In genomic region chr15:55256281-55257013, GRCh38 we compare ENCODE assay signal across 12 cellular contexts. TPM values are rescaled to one million over a fixed set of nuclear protein-coding genes. Genes with fewer than 3 reads are reported as not detected.
DNase-seq lines count a peak whose midpoint lies in the region; ATAC-seq, FAIRE-seq and TF ChIP-seq lines count a peak whose summit lies in the region.
"Had no signal": no experiment of that assay in that cellular context is flagged by ENCODE, and none has a peak within 500 bp of the region (broad histone marks: within the 10 kb centered on the region; RNA-seq: fewer than 3 reads in every experiment).

No MANE protein-coding gene starts in this region.

- H3K4me2 ChIP-seq in IMR-90 (ENCODE audit: low read depth, low read length), result no peak overlapping the region
- H3K4me2 ChIP-seq: A549 had no signal

- no peak overlapping the region for H3K4me3 ChIP-seq in IMR-90 (ENCODE audit: insufficient read depth, low read depth, low read length)
- H3K4me3 ChIP-seq in spleen, result peak overlapping the region in 1 of 8 donors; percentile 64
- H3K4me3 ChIP-seq in sigmoid colon, result no peak overlapping the region
- H3K4me3 ChIP-seq: A549 had no signal

- no peak overlapping the region for H2BK5ac ChIP-seq in IMR-90 (ENCODE audit: low read depth, low read length, poor library complexity, severe bottlenecking)

- no peak overlapping the region; the same call in 1 of the 2 replicates for H4K91ac ChIP-seq in IMR-90 (ENCODE audit: insufficient read depth, low read depth, low read length)

- H3K9me3 Mint-ChIP-seq in activated CD4-positive, alpha-beta T cell treated with anti-CD3 and anti-CD28 coated beads for 36 hours (ENCODE audit: low read depth), result no peaks in the 10 kb centered on the region
- no peaks in the 10 kb centered on the region for H3K9me3 Mint-ChIP-seq in central memory CD8-positive, alpha-beta T cell

- no peak overlapping the region for H3K9ac ChIP-seq in IMR-90 (ENCODE audit: low read depth, low read length)

- FAIRE-seq in D721Med (lab: Jason Lieb, UNC), result no peak
- FAIRE-seq: A549, endometrium had no signal

- H3K9me1 ChIP-seq in IMR-90 (ENCODE audit: insufficient read depth, low read length), result peaks cover 7% of the 10 kb centered on the region

- 0 out of 2 replicates have a peak overlapping the region, but pooled peaks have one; percentile 10 for H3K4ac ChIP-seq in IMR-90 (ENCODE audit: low read depth, low read length)

- H3K27ac ChIP-seq in IMR-90 (ENCODE audit: insufficient read depth, low read length) (no peak overlapping the region), spleen (peak overlapping the region in 7 of 8 donors; percentile 62 to 86 (median 75)), sigmoid colon (no peak overlapping the region)
- H3K27ac ChIP-seq: A549 had no signal

- in situ Hi-C loops in IMR-90 (cut with MboI; ENCODE audit: low sequenced_read_pairs), result no loop called here

- no CpG with 5 or more reads among the region's 4 CpGs for WGBS in IMR-90 (ENCODE audit: extremely low coverage in 2 of 2, insufficient read length in 1 of 2), 2 experiments
- WGBS in spleen, 5 donors, result 83 to 90% (median 86%) methylated on average over 4 of the region's 4 CpGs
- WGBS in sigmoid colon, 2 donors, result 92 to 95% methylated on average over 4 of the region's 4 CpGs

- H3K27ac Mint-ChIP-seq in activated CD4-positive, alpha-beta T cell treated with anti-CD3 and anti-CD28 coated beads for 36 hours, result peak overlapping the region; percentile 87
- H3K27ac Mint-ChIP-seq in central memory CD8-positive, alpha-beta T cell (ENCODE audit: low read depth), result peak overlapping the region; percentile 91

- H3K56ac ChIP-seq in IMR-90 (ENCODE audit: extremely low read depth, insufficient read depth, low read length), result no peak overlapping the region

- no peak for TF ChIP-seq EP300 in sigmoid colon (IDR thresholded peaks at IDR 0.05)

- TF ChIP-seq POLR2A in IMR-90 (IDR thresholded peaks at IDR 0.05; ENCODE audit: low read depth, low read length) (no peak), spleen (IDR thresholded peaks at IDR 0.05) (no peak), sigmoid colon (IDR thresholded peaks at IDR 0.05) (no peak)

- H2BK120ac ChIP-seq in IMR-90 (ENCODE audit: low read depth, low read length), result no peak overlapping the region

- no peak overlapping the region for H2AFZ ChIP-seq in IMR-90 (replicated peaks; ENCODE audit: low read length, poor library complexity)

- no peak for TF ChIP-seq RAD21 in IMR-90 (IDR thresholded peaks at IDR 0.05; ENCODE audit: low read length)

- H3K14ac ChIP-seq in IMR-90 (replicated peaks; ENCODE audit: low read depth, low read length), result no peak overlapping the region

- H3K79me1 ChIP-seq in IMR-90 (ENCODE audit: low read depth in 1 of 2, low read length in 2 of 2), result peaks cover 17 to 26% of the 10 kb centered on the region in 2 experiments

- no peaks in the 10 kb centered on the region for H3K27me3 Mint-ChIP-seq in activated CD4-positive, alpha-beta T cell treated with anti-CD3 and anti-CD28 coated beads for 36 hours
- no peaks in the 10 kb centered on the region for H3K27me3 Mint-ChIP-seq in central memory CD8-positive, alpha-beta T cell

- no peaks in the 10 kb centered on the region for H4K20me1 ChIP-seq in IMR-90 (ENCODE audit: insufficient read depth, low read length)

- CTCF ChIA-PET in activated CD4-positive, alpha-beta T cell treated with anti-CD3 and anti-CD28 coated beads for 36 hours (lab: Charles Lee), result interaction anchor here (1.5 to 1.9 kb wide), 3 partner anchors 9 to 62 kb away, joined by 3 to 6 read pairs (median 5); partner anchors contain the start of genes PIGB and PIGBOS1
- CTCF ChIA-PET in IMR-90 (lab: Yijun Ruan, JAX), result interaction anchor here (1.4 kb wide), 1 partner anchor 11 kb away, joined by 4 read pairs; no protein-coding TSS in a partner anchor

- H4K8ac ChIP-seq in IMR-90 (ENCODE audit: low read depth in 2 of 2, low read length in 2 of 2), result 0 out of 4 replicates have a peak overlapping the region, but pooled peaks of 1 of the 2 experiments have one; percentile 35

- ATAC-seq in activated CD4-positive, alpha-beta T cell treated with anti-CD3 and anti-CD28 coated beads for 36 hours, result peak; percentile 54
- ATAC-seq in IMR-90 (ENCODE audit: low read depth) (no peak), Right ventricle myocardium superior (ENCODE audit: poor library complexity) (no peak)
- ATAC-seq in central memory CD8-positive, alpha-beta T cell (replicated peaks; ENCODE audit: extremely low read depth, poor library complexity, severe bottlenecking), result no peak

- H3K36me3 Mint-ChIP-seq in activated CD4-positive, alpha-beta T cell treated with anti-CD3 and anti-CD28 coated beads for 36 hours (ENCODE audit: low read depth), result peaks cover 57% of the 10 kb centered on the region
- peaks cover 13% of the 10 kb centered on the region for H3K36me3 Mint-ChIP-seq in central memory CD8-positive, alpha-beta T cell (ENCODE audit: insufficient read depth)

- H3K9me3 ChIP-seq in IMR-90 (ENCODE audit: control insufficient read depth, insufficient read depth, low read length) (no peaks in the 10 kb centered on the region), spleen (no peaks in the 10 kb centered on the region), sigmoid colon (no peaks in the 10 kb centered on the region)
- H3K9me3 ChIP-seq: A549 had no signal

- peaks cover 20% of the 10 kb centered on the region for H3K4me1 ChIP-seq in IMR-90 (ENCODE audit: control insufficient read depth, insufficient read depth, low read length)
- H3K4me1 ChIP-seq in spleen, result peaks cover 4 to 95% (median 48%) of the 10 kb centered on the region in 6 donors
- H3K4me1 ChIP-seq in sigmoid colon, result no peaks in the 10 kb centered on the region

- H3K27me3 ChIP-seq in IMR-90 (ENCODE audit: control insufficient read depth, insufficient read depth, low read length), result no peaks in the 10 kb centered on the region
- no peaks in the 10 kb centered on the region for H3K27me3 ChIP-seq in spleen (replicated peaks in 1 of 7)
- H3K27me3 ChIP-seq in sigmoid colon, result no peaks in the 10 kb centered on the region

- intact Hi-C loops in activated CD4-positive, alpha-beta T cell treated with anti-CD3 and anti-CD28 coated beads for 36 hours (cut with DNase I, micrococcal nuclease), result no loop called here
- intact Hi-C loops in IMR-90 (cut with micrococcal nuclease) (loop anchor here (5.0 kb wide), 1 partner anchor 34 kb away; no protein-coding TSS in a partner anchor), spleen (cut with DNase I; ENCODE audit: low total_unique reads) (no loop called here), sigmoid colon (cut with DNase I) (no loop called here), Right ventricle myocardium superior (cut with DNase I) (no loop called here)

- H2AK5ac ChIP-seq in IMR-90 (ENCODE audit: low read depth, low read length), result no peak overlapping the region

- peak overlapping the region; percentile 57 for H3K4me3 Mint-ChIP-seq in activated CD4-positive, alpha-beta T cell treated with anti-CD3 and anti-CD28 coated beads for 36 hours
- H3K4me3 Mint-ChIP-seq in central memory CD8-positive, alpha-beta T cell, result peak overlapping the region; percentile 83

- H3K18ac ChIP-seq in IMR-90 (ENCODE audit: low read depth, low read length), result peak overlapping the region; percentile 42; the same call in 1 of the 2 replicates

- H2BK20ac ChIP-seq in IMR-90 (ENCODE audit: low read depth, low read length), result no peak overlapping the region

- H3K4me1 Mint-ChIP-seq in activated CD4-positive, alpha-beta T cell treated with anti-CD3 and anti-CD28 coated beads for 36 hours, result peaks cover 69% of the 10 kb centered on the region
- peaks cover 72% of the 10 kb centered on the region for H3K4me1 Mint-ChIP-seq in central memory CD8-positive, alpha-beta T cell

- H3K36me3 ChIP-seq in IMR-90 (ENCODE audit: control insufficient read depth, insufficient read depth, low read length) (no peaks in the 10 kb centered on the region), spleen (peaks cover 0 to 15% (median 0%) of the 10 kb centered on the region in 6 donors), sigmoid colon (no peaks in the 10 kb centered on the region)

- POLR2A ChIA-PET in activated CD4-positive, alpha-beta T cell treated with anti-CD3 and anti-CD28 coated beads for 36 hours (lab: Charles Lee), result interaction anchor here (1.1 kb wide), 1 partner anchor 19 kb away, joined by 3 read pairs; no protein-coding TSS in a partner anchor
- POLR2A ChIA-PET in IMR-90 (lab: Charles Lee; ENCODE audit: unreplicated experiment), result no interaction called here

- no TSS peak for BruUV-seq in IMR-90 (replicated peaks; lab: Mats Ljungman, UMichigan)

- no peak overlapping the region for H2AK9ac ChIP-seq in IMR-90 (replicated peaks; ENCODE audit: low read depth, low read length, poor library complexity)

- H2BK15ac ChIP-seq in IMR-90 (ENCODE audit: low read depth, low read length), result no peak overlapping the region

- no peak overlapping the region for H3K23ac ChIP-seq in IMR-90 (ENCODE audit: low read depth, low read length)

- TF ChIP-seq CTCF in IMR-90 (conservative IDR thresholded peaks at IDR 0.05; ENCODE audit: low read depth, low read length) (no peak), spleen (IDR thresholded peaks at IDR 0.05 in 8 of 11, conservative IDR thresholded peaks at IDR 0.05 in 3 of 11) (no peak), sigmoid colon (IDR thresholded peaks at IDR 0.05) (no peak), D721Med (IDR thresholded peaks at IDR 0.05; ENCODE audit: insufficient read depth, missing control alignments) (no peak)

- peak overlapping the region; percentile 25; the same call in 1 of the 2 replicates for H4K5ac ChIP-seq in IMR-90 (ENCODE audit: low read depth, low read length)

- peak; percentile 36 for DNase-seq in activated CD4-positive, alpha-beta T cell treated with anti-CD3 and anti-CD28 coated beads for 36 hours
- no peak for DNase-seq in activated CD4-positive, alpha-beta T cell treated with anti-CD3 and anti-CD28 coated beads for 4 hours
- DNase-seq in IMR-90, result peak; percentile 33
- no peak for DNase-seq in central memory CD8-positive, alpha-beta T cell (ENCODE audit: low spot score in 2 of 2)
- no peak for DNase-seq in spleen
- no peak for DNase-seq in sigmoid colon
- DNase-seq in D721Med (ENCODE audit: insufficient read length, low spot score), result no peak
- DNase-seq in Right ventricle myocardium superior, result no peak
- DNase-seq: H7, NCI-H1092 treated with DMSO at 0.1 percent for 48 hours had no signal

- dilution Hi-C loops in IMR-90 (cut with HindIII; ENCODE audit: low sequenced_read_pairs, unreplicated experiment), result no loop called here

RNA-seq across cellular contexts. Expression of gene RAB27A, which starts 33.2 kb away (rescaled TPM):
- 100 to 1,000 TPM; 111 to 129 TPM for total RNA-seq in activated CD4-positive, alpha-beta T cell treated with anti-CD3 and anti-CD28 coated beads for 36 hours
- total RNA-seq in IMR-90 (2012; rRNA removed) (4.8 and 8.6 TPM in 2 replicates), spleen (10 to 100 TPM; 21.4 to 72.0 (median 44.5) TPM), sigmoid colon (10 to 100 TPM; 13.0 to 27.7 (median 16.6) TPM), Right ventricle myocardium superior (4.8 TPM)
- polyA plus RNA-seq in IMR-90 (2012; rRNA removed) (12.1 and 13.7 TPM in 2 replicates), spleen (10 to 100 TPM in 2 of 3 donors, 1 to 10 TPM in 1; 9.4 to 15.1 (median 11.4) TPM), sigmoid colon (100 to 1,000 TPM in 2 of 3 donors, 10 to 100 TPM in 1; 42.7 to 194 (median 180) TPM)
- 2.6 and 9.4 TPM in 2 replicates for polyA plus RNA-seq in IMR-90 (2012; cell fraction: cytosol; rRNA removed)
- 1.7 and 10.6 TPM in 2 replicates for polyA plus RNA-seq in IMR-90 (2012; cell fraction: nucleus; rRNA removed; ENCODE audit: low replicate concordance)

RNA-seq across cellular contexts. Expression of gene RSL24D1, which starts 59.7 kb away (rescaled TPM):
- 100 to 1,000 TPM; 152 to 188 TPM for total RNA-seq in activated CD4-positive, alpha-beta T cell treated with anti-CD3 and anti-CD28 coated beads for 36 hours
- total RNA-seq in IMR-90 (2012; rRNA removed) (36.7 and 89.2 TPM in 2 replicates), spleen (10 to 100 TPM; 43.7 to 58.9 (median 54.5) TPM), sigmoid colon (100 to 1,000 TPM; 106 to 171 (median 124) TPM), Right ventricle myocardium superior (39.6 TPM)
- polyA plus RNA-seq in IMR-90 (2012; rRNA removed) (25.6 and 36.5 TPM in 2 replicates), spleen (100 to 1,000 TPM in 1 of 3 donors, 10 to 100 TPM in 2; 72.8 to 103 (median 78.8) TPM), sigmoid colon (10 to 100 TPM; 56.2 to 89.5 (median 75.6) TPM)
- polyA plus RNA-seq in IMR-90 (2012; cell fraction: cytosol; rRNA removed), result 3.2 and 5.1 TPM in 2 replicates
- polyA plus RNA-seq in IMR-90 (2012; cell fraction: nucleus; rRNA removed; ENCODE audit: low replicate concordance), result 0.64 and 10.2 TPM in 2 replicates

Comparison
In these comparisons a context has a peak if more than half of its experiments do, and no peak if none do; other contexts are left out.
1. DNase-seq: peak in activated CD4-positive, alpha-beta T cell treated with anti-CD3 and anti-CD28 coated beads for 36 hours (single experiment) and IMR-90 (single experiment); none in activated CD4-positive, alpha-beta T cell treated with anti-CD3 and anti-CD28 coated beads for 4 hours (0 of 2), central memory CD8-positive, alpha-beta T cell (0 of 2), spleen (single experiment), sigmoid colon (single experiment), D721Med (single experiment) and Right ventricle myocardium superior (single experiment).
2. H3K27ac ChIP-seq: peak in spleen (7 of 8); none in IMR-90 (single experiment) and sigmoid colon (0 of 4).